19 cellular contexts compared by ENCODE assay signal in the genomic region with DNA sequence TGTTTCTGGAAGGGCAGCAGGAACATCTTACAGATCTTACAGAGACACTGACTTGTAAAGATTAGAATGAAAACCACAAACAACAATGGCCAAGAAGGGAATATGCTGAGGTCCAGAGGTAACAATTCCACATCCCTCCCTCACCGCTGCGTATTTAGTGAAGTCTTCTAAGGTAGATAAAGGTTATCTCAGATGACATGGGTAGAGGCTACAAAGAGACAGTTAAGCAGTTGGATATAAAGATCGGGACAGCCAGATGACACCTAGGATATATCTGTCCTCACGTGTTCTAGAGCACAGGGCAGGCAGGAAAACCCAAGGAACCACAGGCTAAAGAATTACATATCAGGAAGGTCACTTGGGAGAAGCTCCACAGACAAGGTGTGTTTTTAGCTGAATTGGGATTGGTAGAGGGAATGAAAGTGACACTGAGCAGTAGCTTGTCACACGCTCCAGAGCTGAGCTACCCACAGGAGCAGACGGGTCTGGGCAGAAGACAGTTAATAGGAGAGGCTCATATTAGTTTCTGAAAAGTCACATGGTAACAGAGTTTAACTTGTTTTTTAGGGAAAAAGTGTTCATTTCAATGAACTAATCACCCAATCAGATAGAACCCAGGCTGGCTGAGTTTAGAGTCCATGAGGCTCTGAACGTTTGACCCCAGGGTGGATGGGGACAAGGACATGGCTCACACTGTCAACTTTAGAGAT.
DNase-seq lines count a peak whose midpoint lies in the region; ATAC-seq and FAIRE-seq lines count a peak whose summit lies in the region.
"Had no signal": no experiment of that assay in that cellular context is flagged by ENCODE, and none has a peak within 500 bp of the region (broad histone marks: within the 10 kb centered on the region; RNA-seq: fewer than 3 reads in every experiment).

No MANE protein-coding gene starts in this region.

- H3K36me3 ChIP-seq in CD4-positive, CD25-positive, alpha-beta regulatory T cell (ENCODE audit: control insufficient read depth, insufficient read depth, low read length) = peaks cover 45% of the 10 kb centered on the region
- peaks cover 9% of the 10 kb centered on the region for H3K36me3 ChIP-seq in CD8-positive, alpha-beta memory T cell (ENCODE audit: insufficient read depth, low read length)
- peaks cover 3% of the 10 kb centered on the region in 2 experiments for H3K36me3 ChIP-seq in trophoblast cell (ENCODE audit: control insufficient read depth in 1 of 2, insufficient read depth in 2 of 2, low read length in 2 of 2)

- H3K79me2 ChIP-seq in trophoblast cell (ENCODE audit: control insufficient read depth, insufficient read depth, low read length, poor library complexity) = no peaks in the 10 kb centered on the region

- CTCF ChIA-PET in CD8-positive, alpha-beta memory T cell (lab: Charles Lee) = no interaction called here

- no peak for ATAC-seq in CD4-positive, CD25-positive, alpha-beta regulatory T cell (ENCODE audit: low read depth in 2 of 2)
- no peak for ATAC-seq in central memory CD8-positive, alpha-beta T cell (replicated peaks; ENCODE audit: extremely low read depth, poor library complexity, severe bottlenecking)
- ATAC-seq in memory B cell (ENCODE audit: low read depth) (no peak), HG02852 (IDR thresholded peaks at IDR 0.05; ENCODE audit: unreplicated experiment) (no peak)
- ATAC-seq: CD8-positive, alpha-beta T cell; GM23338; HCT116 had no signal

- H2BK12ac ChIP-seq in trophoblast cell (ENCODE audit: low read length) = no peak overlapping the region

- peaks cover 0 to 12% (median 8%) of the 10 kb centered on the region in 4 donors for H3K4me1 Mint-ChIP-seq in CD4-positive, CD25-positive, alpha-beta regulatory T cell
- peaks cover 5 to 13% (median 7%) of the 10 kb centered on the region in 3 donors for H3K4me1 Mint-ChIP-seq in CD8-positive, alpha-beta memory T cell
- peaks cover 5% of the 10 kb centered on the region for H3K4me1 Mint-ChIP-seq in central memory CD8-positive, alpha-beta T cell
- no peaks in the 10 kb centered on the region for H3K4me1 Mint-ChIP-seq in memory B cell
- H3K4me1 Mint-ChIP-seq: GM23338 had no signal

- H3K4me3 Mint-ChIP-seq in CD4-positive, CD25-positive, alpha-beta regulatory T cell = no peak overlapping the region
- H3K4me3 Mint-ChIP-seq in CD8-positive, alpha-beta memory T cell = no peak overlapping the region
- H3K4me3 Mint-ChIP-seq in central memory CD8-positive, alpha-beta T cell = no peak overlapping the region
- no peak overlapping the region for H3K4me3 Mint-ChIP-seq in memory B cell
- H3K4me3 Mint-ChIP-seq: CD8-positive, alpha-beta T cell; GM23338 had no signal

- no peak overlapping the region for H4K12ac ChIP-seq in trophoblast cell (ENCODE audit: low read depth, low read length)

- H2AFZ ChIP-seq in trophoblast cell (ENCODE audit: insufficient read depth, low read length, poor library complexity) = no peak overlapping the region
- H2AFZ ChIP-seq: GM23338 had no signal

- no peak overlapping the region for H3K27ac ChIP-seq in CD4-positive, CD25-positive, alpha-beta regulatory T cell (ENCODE audit: insufficient read depth, low read length, poor library complexity, severe bottlenecking)
- no peak overlapping the region for H3K27ac ChIP-seq in CD8-positive, alpha-beta memory T cell (ENCODE audit: low read depth, low read length)
- no peak overlapping the region for H3K27ac ChIP-seq in trophoblast cell (ENCODE audit: low read depth, low read length)
- H3K27ac ChIP-seq: SJSA1 had no signal

- H3K23ac ChIP-seq in trophoblast cell (ENCODE audit: low read length) = no peak overlapping the region

- WGBS in trophoblast cell (ENCODE audit: extremely low coverage, insufficient coverage, insufficient read length) = no CpG with 5 or more reads among the region's 7 CpGs

- no peak overlapping the region for H2BK120ac ChIP-seq in trophoblast cell (ENCODE audit: insufficient read depth, low read length, poor library complexity)

- no peak overlapping the region for H2AK5ac ChIP-seq in trophoblast cell (ENCODE audit: low read length)

- H3K36me3 Mint-ChIP-seq in CD4-positive, CD25-positive, alpha-beta regulatory T cell = peaks cover 33% of the 10 kb centered on the region
- H3K36me3 Mint-ChIP-seq in CD8-positive, alpha-beta memory T cell = peaks cover 10 to 59% (median 22%) of the 10 kb centered on the region in 3 donors
- peaks cover 26% of the 10 kb centered on the region for H3K36me3 Mint-ChIP-seq in central memory CD8-positive, alpha-beta T cell (ENCODE audit: insufficient read depth)
- H3K36me3 Mint-ChIP-seq in memory B cell = peaks cover 24% of the 10 kb centered on the region

- no peaks in the 10 kb centered on the region for H3K9me3 Mint-ChIP-seq in CD4-positive, CD25-positive, alpha-beta regulatory T cell
- H3K9me3 Mint-ChIP-seq in CD8-positive, alpha-beta memory T cell = no peaks in the 10 kb centered on the region
- H3K9me3 Mint-ChIP-seq in central memory CD8-positive, alpha-beta T cell = no peaks in the 10 kb centered on the region
- H3K9me3 Mint-ChIP-seq in memory B cell = no peaks in the 10 kb centered on the region
- H3K9me3 Mint-ChIP-seq: CD8-positive, alpha-beta T cell; GM23338 had no signal

- H3K4me1 ChIP-seq in CD4-positive, CD25-positive, alpha-beta regulatory T cell (ENCODE audit: control insufficient read depth, insufficient read depth, low read length, poor library complexity, severe bottlenecking) = no peaks in the 10 kb centered on the region
- no peaks in the 10 kb centered on the region for H3K4me1 ChIP-seq in CD8-positive, alpha-beta memory T cell (ENCODE audit: insufficient read depth, low read length)
- no peaks in the 10 kb centered on the region for H3K4me1 ChIP-seq in trophoblast cell (ENCODE audit: control insufficient read depth in 1 of 2, insufficient read depth in 2 of 2, low read length in 2 of 2)
- H3K4me1 ChIP-seq: SJSA1 had no signal

- no peak overlapping the region for H4K91ac ChIP-seq in trophoblast cell (ENCODE audit: low read depth, low read length)

- no peak overlapping the region for H3K4me2 ChIP-seq in trophoblast cell (ENCODE audit: low read length)
- H3K4me2 ChIP-seq: GM23338 had no signal

- FAIRE-seq in frontal cortex (lab: Jason Lieb, UNC) = no peak

- no peak overlapping the region for H2BK5ac ChIP-seq in trophoblast cell (ENCODE audit: low read depth, low read length, poor library complexity)

- H3K4ac ChIP-seq in trophoblast cell (ENCODE audit: low read depth, low read length) = no peak overlapping the region

- no peak overlapping the region for H3K14ac ChIP-seq in trophoblast cell (ENCODE audit: low read length)

- H3K27me3 Mint-ChIP-seq in CD4-positive, CD25-positive, alpha-beta regulatory T cell = no peaks in the 10 kb centered on the region
- no peaks in the 10 kb centered on the region for H3K27me3 Mint-ChIP-seq in CD8-positive, alpha-beta memory T cell
- H3K27me3 Mint-ChIP-seq in central memory CD8-positive, alpha-beta T cell = no peaks in the 10 kb centered on the region
- no peaks in the 10 kb centered on the region for H3K27me3 Mint-ChIP-seq in memory B cell

- H3K9ac ChIP-seq in trophoblast cell (ENCODE audit: low read length) = no peak overlapping the region

- H3K79me1 ChIP-seq in trophoblast cell (ENCODE audit: low read length) = no peaks in the 10 kb centered on the region

- H3K4me3 ChIP-seq in CD4-positive, CD25-positive, alpha-beta regulatory T cell (ENCODE audit: low read depth, low read length) = no peak overlapping the region
- H3K4me3 ChIP-seq in CD8-positive, alpha-beta memory T cell (ENCODE audit: low read length) = no peak overlapping the region
- H3K4me3 ChIP-seq in trophoblast cell (ENCODE audit: low read depth, low read length) = no peak overlapping the region
- H3K4me3 ChIP-seq: GM23338, SJSA1 had no signal

- peak overlapping the region; percentile 48 to 78 (median 58) for H3K27ac Mint-ChIP-seq in CD4-positive, CD25-positive, alpha-beta regulatory T cell
- H3K27ac Mint-ChIP-seq in CD8-positive, alpha-beta memory T cell = peak overlapping the region in 5 of 8 donors; percentile 36 to 61 (median 52)
- peak overlapping the region; percentile 58 for H3K27ac Mint-ChIP-seq in central memory CD8-positive, alpha-beta T cell (ENCODE audit: low read depth)
- H3K27ac Mint-ChIP-seq in memory B cell = peak overlapping the region; percentile 75
- H3K27ac Mint-ChIP-seq: CD8-positive, alpha-beta T cell; GM23338 had no signal

- H3K18ac ChIP-seq in trophoblast cell (ENCODE audit: low read length) = no peak overlapping the region

- H3K9me3 ChIP-seq in CD4-positive, CD25-positive, alpha-beta regulatory T cell (ENCODE audit: control insufficient read depth in 2 of 2, low read length in 2 of 2) = no peaks in the 10 kb centered on the region
- no peaks in the 10 kb centered on the region for H3K9me3 ChIP-seq in CD8-positive, alpha-beta memory T cell (ENCODE audit: low read length)
- no peaks in the 10 kb centered on the region for H3K9me3 ChIP-seq in trophoblast cell (ENCODE audit: insufficient read depth, low read depth, low read length)
- H3K9me3 ChIP-seq: SJSA1 had no signal

- no peak overlapping the region for H4K8ac ChIP-seq in trophoblast cell (ENCODE audit: low read depth, low read length)

- DNase-seq in CD4-positive, CD25-positive, alpha-beta regulatory T cell = no peak
- DNase-seq in CD8-positive, alpha-beta memory T cell = no peak
- DNase-seq in central memory CD8-positive, alpha-beta T cell (ENCODE audit: low spot score in 2 of 2) = no peak
- DNase-seq in memory B cell (ENCODE audit: low spot score in 2 of 2) (no peak), frontal cortex (ENCODE audit: low spot score in 2 of 2) (no peak), trophoblast cell (no peak)
- DNase-seq in activated CD4-positive, alpha-beta T cell treated with anti-CD3 and anti-CD28 coated beads, Interleukin-2, amount 50 U/mL, for 4 hours = no peak
- DNase-seq: ACHN; CD8-positive, alpha-beta T cell; DMS79 treated with DMSO at 0.1 percent for 48 hours; KBM-7; NCI-H1436; NCI-H2171 treated with DMSO at 0.1 percent for 48 hours; NCI-H510A; NCI-H774 had no signal

- POLR2A ChIA-PET in CD8-positive, alpha-beta memory T cell (lab: Charles Lee) = no interaction called here

- no peaks in the 10 kb centered on the region for H3K27me3 ChIP-seq in CD4-positive, CD25-positive, alpha-beta regulatory T cell (ENCODE audit: control insufficient read depth, insufficient read depth, low read length)
- H3K27me3 ChIP-seq in CD8-positive, alpha-beta memory T cell (ENCODE audit: insufficient read depth, low read length, poor library complexity, severe bottlenecking) = no peaks in the 10 kb centered on the region
- H3K27me3 ChIP-seq in trophoblast cell (ENCODE audit: insufficient read depth, low read length) = no peaks in the 10 kb centered on the region
- H3K27me3 ChIP-seq: SJSA1 had no signal
